ENCODE assay signal across 8 cellular contexts in the genomic region with DNA sequence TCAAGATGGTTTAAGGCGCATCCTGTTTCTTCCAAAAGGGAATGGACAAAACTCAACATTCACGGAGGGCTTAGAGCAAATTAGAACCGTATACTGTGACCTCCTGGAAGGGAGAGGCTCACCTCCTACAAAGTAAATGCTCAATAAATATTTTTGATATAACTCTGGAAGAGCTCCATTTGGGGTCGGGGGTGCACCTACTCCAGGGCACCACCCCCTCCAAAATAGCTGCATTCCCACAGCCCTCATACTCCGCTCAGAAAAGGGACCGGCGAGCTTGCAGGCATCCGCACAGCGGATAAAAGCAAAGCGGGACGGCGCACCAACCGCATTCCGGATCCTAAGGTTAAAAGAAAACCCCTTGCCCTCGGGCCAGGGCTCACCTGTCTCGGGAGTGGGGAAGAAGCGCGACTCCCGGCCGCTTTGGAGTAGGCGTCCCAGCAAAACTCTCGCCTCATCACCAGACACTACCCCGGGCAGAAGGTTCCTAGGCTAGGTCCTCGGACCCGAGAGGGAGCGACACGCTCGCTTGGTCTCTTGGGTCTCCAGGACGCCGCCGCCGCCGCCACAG. TPM values are rescaled to one million over a fixed set of nuclear protein-coding genes. Genes with fewer than 3 reads are reported as not detected.
DNase-seq lines count a peak whose midpoint lies in the region; ATAC-seq and TF ChIP-seq lines count a peak whose summit lies in the region.

No MANE protein-coding gene starts in this region.

- H3K27ac ChIP-seq in right lobe of liver (peak overlapping the region in 2 of 3 donors; percentile 73 to 76), upper lobe of right lung (peak overlapping the region; percentile 83)

- no peak for TF ChIP-seq POLR2A in right lobe of liver (IDR thresholded peaks at IDR 0.05)

- H3K9me3 ChIP-seq in right lobe of liver (no peaks in the 10 kb centered on the region), upper lobe of right lung (no peaks in the 10 kb centered on the region)

- intact Hi-C loops in right lobe of liver (cut with DNase I): no loop called here
- intact Hi-C loops in upper lobe of right lung (cut with DNase I): no loop called here

- DNase-seq in COLO829 (ENCODE audit: low spot score) (peak; percentile 14), astrocyte of the spinal cord (ENCODE audit: low read depth, low spot score) (no peak), right lobe of liver (no peak), upper lobe of right lung (no peak), MV-4-11 (lab: John Stamatoyannopoulos, UW) (no peak)
- DNase-seq in activated CD4-positive, CD25-positive, alpha-beta regulatory T cell treated with anti-CD3 and anti-CD28 coated beads, Interleukin-2, amount 50 U/mL, for 72 hours: no peak

- in situ Hi-C loops in astrocyte of the spinal cord (cut with HindIII; ENCODE audit: low sequenced_read_pairs): no loop called here

- WGBS in right lobe of liver (ENCODE audit: insufficient coverage, low coverage, low lambda C conversion rate, missing lambda C conversion rate): 2% methylated on average over 20 of the region's 33 CpGs

- H3K4me1 ChIP-seq in right lobe of liver: peaks cover 0 to 38% (median 5%) of the 10 kb centered on the region in 4 donors
- H3K4me1 ChIP-seq in upper lobe of right lung: peaks cover 22% of the 10 kb centered on the region

- peak overlapping the region; percentile 59 for H3K4me3 ChIP-seq in astrocyte of the spinal cord (ENCODE audit: low read depth, low read length)
- peak overlapping the region; percentile 69 to 88 (median 81) for H3K4me3 ChIP-seq in right lobe of liver
- H3K4me3 ChIP-seq in upper lobe of right lung: peak overlapping the region; percentile 84

- H3K36me3 ChIP-seq in right lobe of liver (no peaks in the 10 kb centered on the region), upper lobe of right lung (peaks cover 8% of the 10 kb centered on the region)

- TF ChIP-seq CTCF in astrocyte of the spinal cord (IDR thresholded peaks at IDR 0.05; ENCODE audit: low read depth, low read length) (no peak), right lobe of liver (IDR thresholded peaks at IDR 0.05) (no peak), upper lobe of right lung (IDR thresholded peaks at IDR 0.05) (no peak)

- peak; percentile 2 for ATAC-seq in HG02943 (IDR thresholded peaks at IDR 0.05; ENCODE audit: low read depth, unreplicated experiment)
- ATAC-seq in right lobe of liver: no peak
- ATAC-seq in upper lobe of right lung: peak; percentile 58
- no peak for ATAC-seq in HG02938 (IDR thresholded peaks at IDR 0.05; ENCODE audit: unreplicated experiment)

- H3K27me3 ChIP-seq in right lobe of liver (no peaks in the 10 kb centered on the region), upper lobe of right lung (no peaks in the 10 kb centered on the region)

RNA-seq across cellular contexts. Expression of a gene that starts 0.4 kb away (rescaled TPM):
- total RNA-seq in right lobe of liver (1 to 10 TPM; 2.7 to 4.4 (median 3.0) TPM), upper lobe of right lung (8.6 TPM)

RNA-seq across cellular contexts. Expression of a gene that starts 0.9 kb away (rescaled TPM):
- total RNA-seq in right lobe of liver (100 to 1,000 TPM in 4 of 6 experiments, 10 to 100 TPM in 2; 96.4 to 266 (median 110) TPM), upper lobe of right lung (103 TPM)

Comparison
In these comparisons a context has a peak if more than half of its experiments do, and no peak if none do; other contexts are left out.
1. ATAC-seq: peak in HG02943 (single experiment) and upper lobe of right lung (single experiment); none in right lobe of liver (0 of 4) and HG02938 (single experiment).
2. Peak in every context shown above with its lines, with median percentiles within 50 percentile points of each other: H3K4me3 ChIP-seq.